ENCODE assay signal across 16 cellular contexts in genomic region chr20:50133474-50134217, GRCh38. TPM values are rescaled to one million over a fixed set of nuclear protein-coding genes. Genes with fewer than 3 reads are reported as not detected.
DNase-seq lines count a peak whose midpoint lies in the region; ATAC-seq and TF ChIP-seq lines count a peak whose summit lies in the region.
"Had no signal": no experiment of that assay in that cellular context is flagged by ENCODE, and none has a peak within 500 bp of the region (broad histone marks: within the 10 kb centered on the region; RNA-seq: fewer than 3 reads in every experiment).

No MANE protein-coding gene starts in this region.

- peaks cover 11% of the 10 kb centered on the region for H3K36me3 Mint-ChIP-seq in chondrocyte (ENCODE audit: low read depth)
- peaks cover 28% of the 10 kb centered on the region for H3K36me3 Mint-ChIP-seq in mesothelial cell of epicardium
- H3K36me3 Mint-ChIP-seq: natural killer cell treated with Interleukin-12 subunit alpha and Interleukin-12 subunit beta and Interleukin-15 and Interleukin-18, amount 100 ng/mL, for 72 hours had no signal

- no peak overlapping the region for H3K4me3 ChIP-seq in upper lobe of right lung

- no peaks in the 10 kb centered on the region for H3K9me3 ChIP-seq in upper lobe of right lung

- no peak overlapping the region for H3K27ac ChIP-seq in upper lobe of right lung

- TF ChIP-seq POLR2A in GM18505 (IDR thresholded peaks at IDR 0.05; ENCODE audit: borderline replicate concordance, extremely low read depth, insufficient read depth, insufficient read length) = no peak

- H3K4me3 Mint-ChIP-seq in stimulated activated naive CD8-positive, alpha-beta T cell treated with anti-CD3 and anti-CD28 coated beads, Interleukin-15, amount 100 ng/mL, for 72 hours = no peak overlapping the region
- H3K4me3 Mint-ChIP-seq in chondrocyte (ENCODE audit: unreplicated experiment) (no peak overlapping the region), mesothelial cell of epicardium (no peak overlapping the region)
- H3K4me3 Mint-ChIP-seq: natural killer cell treated with Interleukin-12 subunit alpha and Interleukin-12 subunit beta and Interleukin-15 and Interleukin-18, amount 100 ng/mL, for 72 hours; T-helper 17 cell had no signal

- peaks cover 53% of the 10 kb centered on the region for H3K36me3 ChIP-seq in upper lobe of right lung

- peaks cover 13% of the 10 kb centered on the region for H3K4me1 ChIP-seq in upper lobe of right lung

- H3K27me3 ChIP-seq in upper lobe of right lung = no peaks in the 10 kb centered on the region

- no peak for DNase-seq in stimulated activated naive CD8-positive, alpha-beta T cell treated with anti-CD3 and anti-CD28 coated beads, Interleukin-15, amount 100 ng/mL, for 72 hours
- no peak for DNase-seq in stimulated activated naive CD8-positive, alpha-beta T cell treated with anti-CD3 and anti-CD28 coated beads, Interleukin-15, Interleukin-2, amounts not matched to agents 100 U/mL and 50 U/mL, for 24 hours
- DNase-seq in chondrocyte (ENCODE audit: low spot score) (no peak), mesothelial cell of epicardium (ENCODE audit: low spot score in 2 of 2, unreplicated experiment in 2 of 2) (no peak), upper lobe of right lung (no peak), MV-4-11 (lab: John Stamatoyannopoulos, UW) (no peak)
- DNase-seq in stimulated activated CD4-positive, alpha-beta T cell treated with anti-CD3 and anti-CD28 coated beads, Interleukin-12 subunit alpha, Interleukin-12 subunit beta, amount 100 ng/mL, for 4 hours = no peak
- DNase-seq: activated CD4-positive, alpha-beta T cell treated with anti-CD3 and anti-CD28 coated beads, Interleukin-2, amount 50 U/mL, for 1 hour; activated effector memory CD4-positive, alpha-beta T cell treated with anti-CD3 and anti-CD28 coated beads, Interleukin-2, amount 50 U/mL, for 16 hours; caudate nucleus; kidney glomerular epithelial cell; NCI-H2227 treated with DMSO at 0.1 percent for 48 hours; OCI-M1; T-helper 17 cell had no signal

- no peak overlapping the region for H3K27ac Mint-ChIP-seq in stimulated activated naive CD8-positive, alpha-beta T cell treated with anti-CD3 and anti-CD28 coated beads, Interleukin-15, amount 100 ng/mL, for 72 hours
- H3K27ac Mint-ChIP-seq in chondrocyte (ENCODE audit: unreplicated experiment) (no peak overlapping the region), mesothelial cell of epicardium (no peak overlapping the region)
- H3K27ac Mint-ChIP-seq: natural killer cell treated with Interleukin-12 subunit alpha and Interleukin-12 subunit beta and Interleukin-15 and Interleukin-18, amount 100 ng/mL, for 72 hours; T-helper 17 cell had no signal

- TF ChIP-seq CTCF in chondrocyte (IDR thresholded peaks at IDR 0.05) (peak; percentile 37), mesothelial cell of epicardium (IDR thresholded peaks at IDR 0.05; ENCODE audit: unreplicated experiment) (peak; percentile 28), upper lobe of right lung (IDR thresholded peaks at IDR 0.05) (peak; percentile 8)

- H3K9me3 Mint-ChIP-seq in stimulated activated naive CD8-positive, alpha-beta T cell treated with anti-CD3 and anti-CD28 coated beads, Interleukin-15, amount 100 ng/mL, for 72 hours = no peaks in the 10 kb centered on the region
- H3K9me3 Mint-ChIP-seq in chondrocyte (ENCODE audit: low read depth) (no peaks in the 10 kb centered on the region), mesothelial cell of epicardium (no peaks in the 10 kb centered on the region)
- H3K9me3 Mint-ChIP-seq: natural killer cell treated with Interleukin-12 subunit alpha and Interleukin-12 subunit beta and Interleukin-15 and Interleukin-18, amount 100 ng/mL, for 72 hours had no signal

- peak; percentile 46 for ATAC-seq in stimulated activated naive CD8-positive, alpha-beta T cell treated with anti-CD3 and anti-CD28 coated beads, Interleukin-15, amount 100 ng/mL, for 72 hours
- ATAC-seq in stimulated activated naive CD8-positive, alpha-beta T cell treated with anti-CD3 and anti-CD28 coated beads, Interleukin-15, Interleukin-2, amounts not matched to agents 100 U/mL and 50 U/mL, for 24 hours = no peak
- no peak for ATAC-seq in upper lobe of right lung
- ATAC-seq in GM18505 (IDR thresholded peaks at IDR 0.05; ENCODE audit: unreplicated experiment) = no peak
- ATAC-seq: natural killer cell treated with Interleukin-12 subunit alpha and Interleukin-12 subunit beta and Interleukin-15 and Interleukin-18, amount 100 ng/mL, for 72 hours; T-helper 17 cell had no signal

- H3K27me3 Mint-ChIP-seq in stimulated activated naive CD8-positive, alpha-beta T cell treated with anti-CD3 and anti-CD28 coated beads, Interleukin-15, amount 100 ng/mL, for 72 hours = no peaks in the 10 kb centered on the region
- H3K27me3 Mint-ChIP-seq in chondrocyte (ENCODE audit: low read depth) (no peaks in the 10 kb centered on the region), mesothelial cell of epicardium (ENCODE audit: low read depth) (no peaks in the 10 kb centered on the region)
- H3K27me3 Mint-ChIP-seq: natural killer cell treated with Interleukin-12 subunit alpha and Interleukin-12 subunit beta and Interleukin-15 and Interleukin-18, amount 100 ng/mL, for 72 hours; T-helper 17 cell had no signal

- H3K4me1 Mint-ChIP-seq in stimulated activated naive CD8-positive, alpha-beta T cell treated with anti-CD3 and anti-CD28 coated beads, Interleukin-15, amount 100 ng/mL, for 72 hours = peaks cover 7% of the 10 kb centered on the region
- H3K4me1 Mint-ChIP-seq in chondrocyte (ENCODE audit: low read depth) (peaks cover 42% of the 10 kb centered on the region), mesothelial cell of epicardium (no peaks in the 10 kb centered on the region)

- intact Hi-C loops in upper lobe of right lung (cut with DNase I) = no loop called here

RNA-seq across cellular contexts. Expression of gene PEDS1, which starts 19.9 kb away (rescaled TPM):
- total RNA-seq in chondrocyte = 36.8 to 42.3 TPM (median 41.4 TPM) in 3 replicates
- 30.3 to 32.3 TPM (median 30.3 TPM) in 3 replicates for total RNA-seq in mesothelial cell of epicardium
- 31.3 TPM for total RNA-seq in upper lobe of right lung

RNA-seq across cellular contexts. Expression of gene UBE2V1, which starts 20.7 kb away (rescaled TPM):
- total RNA-seq in chondrocyte = 79.8 to 100 TPM (median 82.0 TPM) in 3 replicates
- 134 to 139 TPM (median 138 TPM) in 3 replicates for total RNA-seq in mesothelial cell of epicardium
- 83.2 TPM for total RNA-seq in upper lobe of right lung

RNA-seq across cellular contexts. Expression of gene CEBPB, which starts 57.0 kb away (rescaled TPM):
- total RNA-seq in chondrocyte (20.4 to 81.4 TPM (median 78.7 TPM) in 3 replicates), mesothelial cell of epicardium (23.1 to 26.0 TPM (median 25.6 TPM) in 3 replicates), upper lobe of right lung (271 TPM)
